In the genomic region with DNA sequence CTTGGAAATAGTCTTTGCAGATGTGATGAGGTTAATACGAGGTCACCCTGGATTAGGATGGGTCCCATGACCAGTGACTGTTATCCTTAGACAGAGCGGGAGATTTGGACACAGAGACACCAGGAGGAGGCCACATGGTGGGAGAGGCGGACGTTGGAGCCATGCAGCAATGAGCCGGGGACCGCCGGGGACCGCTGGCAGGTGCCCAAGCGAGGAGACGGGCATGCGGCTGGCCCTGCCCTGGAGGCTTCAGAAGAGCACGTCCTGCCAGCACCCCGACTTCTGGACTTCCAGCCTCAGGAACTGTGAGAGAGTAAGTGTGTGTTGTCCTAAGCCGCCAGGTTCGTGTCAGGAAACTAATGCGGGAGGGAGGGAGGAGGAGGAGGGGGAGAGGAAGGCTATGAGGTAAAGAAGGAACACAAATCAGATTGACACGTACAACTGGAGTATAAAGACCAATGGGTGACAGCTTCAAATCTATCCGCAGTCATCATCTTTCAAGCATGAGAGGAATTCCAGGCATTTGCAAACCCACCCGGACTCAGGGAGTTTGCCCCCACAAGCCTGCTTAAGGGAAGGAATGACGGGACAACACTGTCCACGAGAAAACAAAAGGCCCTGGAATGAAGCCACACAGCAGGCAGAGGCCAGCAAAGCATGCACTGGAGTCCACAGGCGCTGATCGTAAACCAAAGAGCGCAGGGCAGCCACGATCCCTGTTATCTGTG, we compare ENCODE assay signal across 10 cellular contexts. TPM values are rescaled to one million over a fixed set of nuclear protein-coding genes. Genes with fewer than 3 reads are reported as not detected.
DNase-seq lines count a peak whose midpoint lies in the region; ATAC-seq and TF ChIP-seq lines count a peak whose summit lies in the region.
"Had no signal": no experiment of that assay in that cellular context is flagged by ENCODE, and none has a peak within 500 bp of the region (broad histone marks: within the 10 kb centered on the region; RNA-seq: fewer than 3 reads in every experiment).

No MANE protein-coding gene starts in this region.

- ATAC-seq in GM21786 (IDR thresholded peaks at IDR 0.05; ENCODE audit: unreplicated experiment): no peak
- ATAC-seq: PC-3; stimulated activated naive B cell treated with anti-CD40 and anti-IgM and Interleukin-4, amounts not matched to agents 10 μg/mL and 1 μg/mL and 100 μg/mL, for 72 hours had no signal

- no peak overlapping the region for H3K27ac Mint-ChIP-seq in endothelial cell (ENCODE audit: unreplicated experiment)
- H3K27ac Mint-ChIP-seq in nephron progenitor cell: peak overlapping the region; percentile 93
- H3K27ac Mint-ChIP-seq: stimulated activated naive B cell treated with anti-CD40 and anti-IgM and Interleukin-4, amounts not matched to agents 10 μg/mL and 1 μg/mL and 100 μg/mL, for 72 hours had no signal

- peak overlapping the region; percentile 78 for H3K4me3 Mint-ChIP-seq in endothelial cell (ENCODE audit: unreplicated experiment)
- H3K4me3 Mint-ChIP-seq in nephron progenitor cell: no peak overlapping the region
- H3K4me3 Mint-ChIP-seq: stimulated activated naive B cell treated with anti-CD40 and anti-IgM and Interleukin-4, amounts not matched to agents 10 μg/mL and 1 μg/mL and 100 μg/mL, for 72 hours had no signal

- H3K27me3 Mint-ChIP-seq in endothelial cell (ENCODE audit: unreplicated experiment) (peaks cover 5% of the 10 kb centered on the region), nephron progenitor cell (ENCODE audit: low read depth, poor library complexity) (peaks cover 5% of the 10 kb centered on the region)

- no peaks in the 10 kb centered on the region for H3K36me3 Mint-ChIP-seq in endothelial cell (ENCODE audit: low read depth, unreplicated experiment)
- H3K36me3 Mint-ChIP-seq in nephron progenitor cell (ENCODE audit: low read depth): no peaks in the 10 kb centered on the region
- H3K36me3 Mint-ChIP-seq: stimulated activated naive B cell treated with anti-CD40 and anti-IgM and Interleukin-4, amounts not matched to agents 10 μg/mL and 1 μg/mL and 100 μg/mL, for 72 hours had no signal

- DNase-seq in AG20443 (ENCODE audit: low spot score) (peak; percentile 83), M059J (ENCODE audit: low read depth) (peak; percentile 85), endothelial cell (ENCODE audit: low spot score) (peak; percentile 43), nephron progenitor cell (peak; percentile 24), HT-29 (ENCODE audit: low spot score) (no peak), NCI-H2196 treated with DMSO at 0.1 percent for 48 hours (lab: John Stamatoyannopoulos, UW; ENCODE audit: unreplicated experiment) (no peak)
- no peak for DNase-seq in activated naive CD4-positive, alpha-beta T cell (lab: John Stamatoyannopoulos, UW)
- DNase-seq: PC-3; stimulated activated naive B cell treated with anti-CD40 and anti-IgM and Interleukin-4, amounts not matched to agents 10 μg/mL and 1 μg/mL and 100 μg/mL, for 72 hours had no signal

- H3K9me3 Mint-ChIP-seq in endothelial cell (ENCODE audit: unreplicated experiment): no peaks in the 10 kb centered on the region
- no peaks in the 10 kb centered on the region for H3K9me3 Mint-ChIP-seq in nephron progenitor cell
- H3K9me3 Mint-ChIP-seq: stimulated activated naive B cell treated with anti-CD40 and anti-IgM and Interleukin-4, amounts not matched to agents 10 μg/mL and 1 μg/mL and 100 μg/mL, for 72 hours had no signal

- peaks cover 12% of the 10 kb centered on the region for H3K4me1 Mint-ChIP-seq in endothelial cell (ENCODE audit: unreplicated experiment)
- peaks cover 5% of the 10 kb centered on the region for H3K4me1 Mint-ChIP-seq in nephron progenitor cell
- H3K4me1 Mint-ChIP-seq: stimulated activated naive B cell treated with anti-CD40 and anti-IgM and Interleukin-4, amounts not matched to agents 10 μg/mL and 1 μg/mL and 100 μg/mL, for 72 hours had no signal

- TF ChIP-seq CTCF in endothelial cell (IDR thresholded peaks at IDR 0.05; ENCODE audit: unreplicated experiment): no peak
- TF ChIP-seq CTCF in nephron progenitor cell (IDR thresholded peaks at IDR 0.05): no peak

RNA-seq across cellular contexts. Expression of a gene that starts 11.6 kb away (rescaled TPM):
- total RNA-seq in M059J (2014; rRNA removed; shearing (Covaris generic)): 3.9 and 11.7 TPM in 2 replicates
- total RNA-seq in endothelial cell (ENCODE audit: unreplicated experiment): 110 TPM
- total RNA-seq in HT-29 (2014; rRNA removed; shearing (Covaris generic)): 50.4 and 54.8 TPM in 2 replicates

RNA-seq across cellular contexts. Expression of a gene that starts 38.6 kb away (rescaled TPM):
- total RNA-seq in M059J (2014; rRNA removed; shearing (Covaris generic)): 110 and 133 TPM in 2 replicates
- 296 TPM for total RNA-seq in endothelial cell (ENCODE audit: unreplicated experiment)
- 291 and 314 TPM in 2 replicates for total RNA-seq in HT-29 (2014; rRNA removed; shearing (Covaris generic))

Comparison
In these comparisons a context has a peak if more than half of its experiments do, and no peak if none do; other contexts are left out.
1. DNase-seq: peak in AG20443 (single experiment), M059J (single experiment), endothelial cell (single experiment) and nephron progenitor cell (single experiment); none in HT-29 (single experiment), activated naive CD4-positive, alpha-beta T cell (0 of 4) and NCI-H2196 treated with DMSO at 0.1 percent for 48 hours (single experiment).